In genomic region chr1:232590742-232591082, GRCh38 we compare ENCODE assay signal across 9 cellular contexts. TPM values are rescaled to one million over a fixed set of nuclear protein-coding genes. Genes with fewer than 3 reads are reported as not detected.
DNase-seq lines count a peak whose midpoint lies in the region; ATAC-seq and TF ChIP-seq lines count a peak whose summit lies in the region.
"Had no signal": no experiment of that assay in that cellular context is flagged by ENCODE, and none has a peak within 500 bp of the region (broad histone marks: within the 10 kb centered on the region; RNA-seq: fewer than 3 reads in every experiment).

No MANE protein-coding gene starts in this region.

- no peak for DNase-seq in heart left ventricle
- DNase-seq in Right ventricle myocardium superior = no peak
- DNase-seq in dorsolateral prefrontal cortex = no peak
- no peak for DNase-seq in activated CD8-positive, alpha-beta memory T cell treated with anti-CD3 and anti-CD28 coated beads, Interleukin-2, amount 50 U/mL, for 4 hours
- no peak for DNase-seq in activated CD8-positive, alpha-beta memory T cell treated with anti-CD3 and anti-CD28 coated beads, Interleukin-2, amount 10 ng/mL, durations not matched to agents 7 days and 5 days
- DNase-seq: 8988T had no signal

- no peak for TF ChIP-seq POLR2A in heart left ventricle (IDR thresholded peaks at IDR 0.05)

- H3K27me3 ChIP-seq in heart left ventricle = no peaks in the 10 kb centered on the region
- H3K27me3 ChIP-seq in dorsolateral prefrontal cortex = no peaks in the 10 kb centered on the region
- no peaks in the 10 kb centered on the region for H3K27me3 ChIP-seq in subcutaneous abdominal adipose tissue (ENCODE audit: control insufficient read depth in 5 of 5, insufficient read depth in 4 of 5, low read length in 5 of 5)

- peaks cover 2% of the 10 kb centered on the region for H3K36me3 Mint-ChIP-seq in activated CD8-positive, alpha-beta memory T cell treated with anti-CD3 and anti-CD28 coated beads, Interleukin-2, amount 10 ng/mL, durations not matched to agents 7 days and 5 days

- TF ChIP-seq CTCF in heart left ventricle (IDR thresholded peaks at IDR 0.05) = no peak
- TF ChIP-seq CTCF in dorsolateral prefrontal cortex (IDR thresholded peaks at IDR 0.05 in 54 of 56, conservative IDR thresholded peaks at IDR 0.05 in 2 of 56; ENCODE audit: low read depth in 1 of 56, partially characterized antibody in 56 of 56) = no peak

- peak overlapping the region; percentile 4 to 95 (median 62) for H3K27ac ChIP-seq in heart left ventricle
- peak overlapping the region in 40 of 59 donors; percentile 1 to 77 (median 50) for H3K27ac ChIP-seq in dorsolateral prefrontal cortex
- peak overlapping the region; percentile 64 for H3K27ac ChIP-seq in subcutaneous abdominal adipose tissue (ENCODE audit: low read depth, low read length)

- 60 to 71% (median 67%) methylated on average over 5 of the region's 5 CpGs for whole genome bisulfite sequencing in heart left ventricle, 4 donors

- H3K4me1 Mint-ChIP-seq in activated CD8-positive, alpha-beta memory T cell treated with anti-CD3 and anti-CD28 coated beads, Interleukin-2, amount 10 ng/mL, durations not matched to agents 7 days and 5 days = peaks cover 16% of the 10 kb centered on the region

- no peak overlapping the region for H3K4me3 Mint-ChIP-seq in activated CD8-positive, alpha-beta memory T cell treated with anti-CD3 and anti-CD28 coated beads, Interleukin-2, amount 10 ng/mL, durations not matched to agents 7 days and 5 days

- peaks cover 6 to 85% (median 50%) of the 10 kb centered on the region in 12 donors for H3K4me1 ChIP-seq in heart left ventricle
- peaks cover 3 to 38% (median 22%) of the 10 kb centered on the region in 5 donors for H3K4me1 ChIP-seq in subcutaneous abdominal adipose tissue (ENCODE audit: control insufficient read depth in 5 of 5, insufficient read depth in 5 of 5, low read length in 5 of 5)

- peak in 2 of 4 donors; percentile 16 to 17 for ATAC-seq in heart left ventricle
- ATAC-seq in Right ventricle myocardium superior (ENCODE audit: poor library complexity) = no peak
- ATAC-seq in HG03064 (IDR thresholded peaks at IDR 0.05; ENCODE audit: low read depth, unreplicated experiment) = peak; percentile 87
- ATAC-seq in HG03196 (IDR thresholded peaks at IDR 0.05; ENCODE audit: unreplicated experiment) = no peak
- ATAC-seq in activated CD8-positive, alpha-beta memory T cell treated with anti-CD3 and anti-CD28 coated beads, Interleukin-2, amount 10 ng/mL, durations not matched to agents 7 days and 5 days = no peak

- H3K4me3 ChIP-seq in heart left ventricle (no peak overlapping the region), dorsolateral prefrontal cortex (no peak overlapping the region), subcutaneous abdominal adipose tissue (ENCODE audit: low read depth in 1 of 5, low read length in 5 of 5) (no peak overlapping the region)

- peaks cover 2% of the 10 kb centered on the region for H3K9me3 Mint-ChIP-seq in activated CD8-positive, alpha-beta memory T cell treated with anti-CD3 and anti-CD28 coated beads, Interleukin-2, amount 10 ng/mL, durations not matched to agents 7 days and 5 days (ENCODE audit: low read depth)

- intact Hi-C loops in heart left ventricle (cut with DNase I) (no loop called here), Right ventricle myocardium superior (cut with DNase I) (no loop called here), dorsolateral prefrontal cortex (cut with DNase I) (no loop called here)

- H3K9me3 ChIP-seq in heart left ventricle (no peaks in the 10 kb centered on the region), subcutaneous abdominal adipose tissue (ENCODE audit: control insufficient read depth in 5 of 5, low read length in 5 of 5) (no peaks in the 10 kb centered on the region)

- H3K36me3 ChIP-seq in heart left ventricle (no peaks in the 10 kb centered on the region), subcutaneous abdominal adipose tissue (ENCODE audit: control insufficient read depth in 5 of 5, insufficient read depth in 5 of 5, low read length in 5 of 5) (no peaks in the 10 kb centered on the region)

- H3K27me3 Mint-ChIP-seq in activated CD8-positive, alpha-beta memory T cell treated with anti-CD3 and anti-CD28 coated beads, Interleukin-2, amount 10 ng/mL, durations not matched to agents 7 days and 5 days = no peaks in the 10 kb centered on the region

- CTCF ChIA-PET in activated CD8-positive, alpha-beta memory T cell treated with anti-CD3 and anti-CD28 coated beads, Interleukin-2, amount 10 ng/mL, durations not matched to agents 7 days and 5 days (lab: Charles Lee) = no interaction called here

- H3K27ac Mint-ChIP-seq in activated CD8-positive, alpha-beta memory T cell treated with anti-CD3 and anti-CD28 coated beads, Interleukin-2, amount 10 ng/mL, durations not matched to agents 7 days and 5 days = no peak overlapping the region

- peak overlapping the region in 1 of 5 donors; percentile 9 for H3K9ac ChIP-seq in subcutaneous abdominal adipose tissue (ENCODE audit: low read length in 5 of 5)

RNA-seq across cellular contexts. Expression of gene SIPA1L2, which starts 39.2 kb away (rescaled TPM):
- 100 to 1,000 TPM in 5 of 9 donors, 10 to 100 TPM in 4; 70.8 to 148 (median 102) TPM for total RNA-seq in heart left ventricle
- 100 to 1,000 TPM in 1 of 2 donors, 10 to 100 TPM in 1; 18.1 to 103 TPM for polyA plus RNA-seq in heart left ventricle
- total RNA-seq in Right ventricle myocardium superior = 120 TPM
- 10 to 100 TPM; 24.3 to 66.4 (median 47.9) TPM for total RNA-seq in dorsolateral prefrontal cortex
- total RNA-seq in activated CD8-positive, alpha-beta memory T cell treated with anti-CD3 and anti-CD28 coated beads, Interleukin-2, amount 10 ng/mL, durations not matched to agents 7 days and 5 days = under 1 TPM; 0.41 to 0.91 TPM

Comparison
In these comparisons a context has a peak if more than half of its experiments do, and no peak if none do; other contexts are left out.
1. RNA of gene SIPA1L2, which starts 39.2 kb away (total RNA-seq): 120 TPM in Right ventricle myocardium superior (single experiment), 70.8 to 148 TPM in heart left ventricle and 24.3 to 66.4 TPM in dorsolateral prefrontal cortex; 0.41 to 0.91 TPM in activated CD8-positive, alpha-beta memory T cell treated with anti-CD3 and anti-CD28 coated beads, Interleukin-2, amount 10 ng/mL, durations not matched to agents 7 days and 5 days; every median in the first group is over 10 times any median in the second.
2. Peak in every context shown above with its lines, with median percentiles within 50 percentile points of each other: H3K27ac ChIP-seq.